Comparison of ENCODE assay signal across 10 cellular contexts in genomic region chr16:85751665-85752501, GRCh38. TPM values are rescaled to one million over a fixed set of nuclear protein-coding genes. Genes with fewer than 3 reads are reported as not detected.
A peak's percentile ranks its signal among the peaks of the same experiment; 100 is the strongest.
DNase-seq lines count a peak whose midpoint lies in the region; ATAC-seq and TF ChIP-seq lines count a peak whose summit lies in the region.
"Had no signal": no experiment of that assay in that cellular context is flagged by ENCODE, and none has a peak within 500 bp of the region (broad histone marks: within the 10 kb centered on the region; RNA-seq: fewer than 3 reads in every experiment).

No MANE protein-coding gene starts in this region.

- H3K36me3 ChIP-seq in naive thymus-derived CD4-positive, alpha-beta T cell (ENCODE audit: control insufficient read depth in 2 of 3, insufficient read depth in 3 of 3, low read length in 3 of 3) = no peaks in the 10 kb centered on the region
- H3K36me3 ChIP-seq: uterus had no signal

- peak overlapping the region; percentile 66 for H3K4me3 Mint-ChIP-seq in CD4-positive, alpha-beta T cell
- no peak overlapping the region for H3K4me3 Mint-ChIP-seq in activated naive CD8-positive, alpha-beta T cell treated with anti-CD3 and anti-CD28 coated beads, Interleukin-2, amount 50 U/mL, for 24 hours
- peak overlapping the region in 8 of 10 donors; percentile 17 to 74 (median 52) for H3K4me3 Mint-ChIP-seq in naive thymus-derived CD4-positive, alpha-beta T cell
- peak overlapping the region in 2 of 5 donors; percentile 44 to 55 for H3K4me3 Mint-ChIP-seq in immature natural killer cell

- H3K9me3 ChIP-seq in CD4-positive, alpha-beta T cell (ENCODE audit: control insufficient read depth, low read length) = no peaks in the 10 kb centered on the region
- no peaks in the 10 kb centered on the region for H3K9me3 ChIP-seq in naive thymus-derived CD4-positive, alpha-beta T cell (ENCODE audit: control insufficient read depth in 2 of 3, low read length in 3 of 3)
- H3K9me3 ChIP-seq: uterus had no signal

- POLR2A ChIA-PET in CD4-positive, alpha-beta T cell (lab: Charles Lee) = no interaction called here
- POLR2A ChIA-PET in naive thymus-derived CD4-positive, alpha-beta T cell (lab: Charles Lee) = no interaction called here

- ATAC-seq in CD4-positive, alpha-beta T cell (ENCODE audit: poor library complexity) = no peak
- ATAC-seq in activated naive CD8-positive, alpha-beta T cell treated with anti-CD3 and anti-CD28 coated beads, Interleukin-2, amount 50 U/mL, for 24 hours = peak; percentile 11
- ATAC-seq in naive thymus-derived CD4-positive, alpha-beta T cell = no peak
- no peak for ATAC-seq in HG02870 (IDR thresholded peaks at IDR 0.05; ENCODE audit: unreplicated experiment)
- ATAC-seq in HG03378 (IDR thresholded peaks at IDR 0.05; ENCODE audit: unreplicated experiment) = no peak

- intact Hi-C loops in CD4-positive, alpha-beta T cell (cut with DNase I, micrococcal nuclease) = no loop called here
- intact Hi-C loops in naive thymus-derived CD4-positive, alpha-beta T cell (cut with micrococcal nuclease) = loop anchor here in 1 of 2 donors (5.0 kb wide), 1 partner anchor 35 kb away; no protein-coding TSS in a partner anchor

- H3K4me1 ChIP-seq in naive thymus-derived CD4-positive, alpha-beta T cell (ENCODE audit: control insufficient read depth in 2 of 2, insufficient read depth in 2 of 2, low read length in 2 of 2) = peaks cover 0 to 8% of the 10 kb centered on the region in 2 donors

- no peak overlapping the region for H3K4me3 ChIP-seq in naive thymus-derived CD4-positive, alpha-beta T cell (ENCODE audit: low read length)
- H3K4me3 ChIP-seq: uterus had no signal

- H3K27me3 ChIP-seq in CD4-positive, alpha-beta T cell (ENCODE audit: control insufficient read depth, insufficient read depth, low read length) = peaks cover 37% of the 10 kb centered on the region
- H3K27me3 ChIP-seq in naive thymus-derived CD4-positive, alpha-beta T cell (ENCODE audit: control insufficient read depth in 2 of 2, insufficient read depth in 2 of 2, low read length in 2 of 2) = no peaks in the 10 kb centered on the region

- no peaks in the 10 kb centered on the region for H3K36me3 Mint-ChIP-seq in CD4-positive, alpha-beta T cell (ENCODE audit: low read depth)
- H3K36me3 Mint-ChIP-seq in activated naive CD8-positive, alpha-beta T cell treated with anti-CD3 and anti-CD28 coated beads, Interleukin-2, amount 50 U/mL, for 24 hours (ENCODE audit: low read depth) = no peaks in the 10 kb centered on the region
- no peaks in the 10 kb centered on the region for H3K36me3 Mint-ChIP-seq in naive thymus-derived CD4-positive, alpha-beta T cell
- H3K36me3 Mint-ChIP-seq in immature natural killer cell = no peaks in the 10 kb centered on the region

- H3K27ac Mint-ChIP-seq in CD4-positive, alpha-beta T cell = no peak overlapping the region
- H3K27ac Mint-ChIP-seq in activated naive CD8-positive, alpha-beta T cell treated with anti-CD3 and anti-CD28 coated beads, Interleukin-2, amount 50 U/mL, for 24 hours = no peak overlapping the region
- H3K27ac Mint-ChIP-seq in naive thymus-derived CD4-positive, alpha-beta T cell = no peak overlapping the region
- H3K27ac Mint-ChIP-seq in immature natural killer cell = no peak overlapping the region
- H3K27ac Mint-ChIP-seq: activated T-helper 2 cell treated with anti-CD3 and anti-CD28 coated beads, Interferon-gamma antibody, Interleukin-2, Interleukin-4, amounts not matched to agents 10 μg/mL and 5 μg/mL and 100 μg/mL, durations not matched to agents 14 hours and 24 hours and 36 hours had no signal

- H3K4me1 Mint-ChIP-seq in CD4-positive, alpha-beta T cell (ENCODE audit: low read depth) = peaks cover 5% of the 10 kb centered on the region
- peaks cover 34% of the 10 kb centered on the region for H3K4me1 Mint-ChIP-seq in activated naive CD8-positive, alpha-beta T cell treated with anti-CD3 and anti-CD28 coated beads, Interleukin-2, amount 50 U/mL, for 24 hours
- H3K4me1 Mint-ChIP-seq in naive thymus-derived CD4-positive, alpha-beta T cell = peaks cover 4 to 12% (median 5%) of the 10 kb centered on the region in 7 donors
- H3K4me1 Mint-ChIP-seq in immature natural killer cell = peaks cover 4 to 5% of the 10 kb centered on the region in 2 donors

- CTCF ChIA-PET in CD4-positive, alpha-beta T cell (lab: Charles Lee) = no interaction called here
- CTCF ChIA-PET in naive thymus-derived CD4-positive, alpha-beta T cell (lab: Charles Lee) = interaction anchor here (1.0 kb wide), 1 partner anchor 37 kb away, joined by 3 read pairs; no protein-coding TSS in a partner anchor

- no peaks in the 10 kb centered on the region for H3K9me3 Mint-ChIP-seq in CD4-positive, alpha-beta T cell
- H3K9me3 Mint-ChIP-seq in activated naive CD8-positive, alpha-beta T cell treated with anti-CD3 and anti-CD28 coated beads, Interleukin-2, amount 50 U/mL, for 24 hours = no peaks in the 10 kb centered on the region
- H3K9me3 Mint-ChIP-seq in naive thymus-derived CD4-positive, alpha-beta T cell = peaks cover 0 to 1% (median 0%) of the 10 kb centered on the region in 11 donors
- no peaks in the 10 kb centered on the region for H3K9me3 Mint-ChIP-seq in immature natural killer cell
- H3K9me3 Mint-ChIP-seq: activated T-helper 2 cell treated with anti-CD3 and anti-CD28 coated beads, Interferon-gamma antibody, Interleukin-2, Interleukin-4, amounts not matched to agents 10 μg/mL and 5 μg/mL and 100 μg/mL, durations not matched to agents 14 hours and 24 hours and 36 hours had no signal

- no peak for DNase-seq in CD4-positive, alpha-beta T cell
- DNase-seq in HCEC 1CT (peak; percentile 74), immature natural killer cell (no peak), superior temporal gyrus (ENCODE audit: extremely low spot score) (no peak)
- DNase-seq in activated naive CD8-positive, alpha-beta T cell treated with anti-CD3 and anti-CD28 coated beads, Interleukin-2, amount 50 U/mL, for 24 hours = no peak
- DNase-seq in naive thymus-derived CD4-positive, alpha-beta T cell = no peak

- H3K27ac ChIP-seq in CD4-positive, alpha-beta T cell (ENCODE audit: low read depth, low read length) = no peak overlapping the region
- H3K27ac ChIP-seq in naive thymus-derived CD4-positive, alpha-beta T cell (ENCODE audit: low read depth, low read length) = no peak overlapping the region
- H3K27ac ChIP-seq: uterus had no signal

- peaks cover 38% of the 10 kb centered on the region for H3K27me3 Mint-ChIP-seq in CD4-positive, alpha-beta T cell
- H3K27me3 Mint-ChIP-seq in activated naive CD8-positive, alpha-beta T cell treated with anti-CD3 and anti-CD28 coated beads, Interleukin-2, amount 50 U/mL, for 24 hours = peaks cover 25% of the 10 kb centered on the region
- peaks cover 0 to 37% (median 16%) of the 10 kb centered on the region in 5 donors for H3K27me3 Mint-ChIP-seq in naive thymus-derived CD4-positive, alpha-beta T cell
- peaks cover 4 to 8% (median 5%) of the 10 kb centered on the region in 3 donors for H3K27me3 Mint-ChIP-seq in immature natural killer cell (ENCODE audit: low read depth in 3 of 3)

- TF ChIP-seq CTCF in CD4-positive, alpha-beta T cell (IDR thresholded peaks at IDR 0.05) = no peak

RNA-seq across cellular contexts. Expression of gene C16orf74, which starts 1.0 kb away (rescaled TPM):
- total RNA-seq in CD4-positive, alpha-beta T cell = 1 to 10 TPM; 2.1 to 2.9 TPM
- 10 to 100 TPM in 3 of 5 experiments, 1 to 10 TPM in 1, under 1 TPM in 1; 0.99 to 19.8 (median 11.7) TPM for total RNA-seq in naive thymus-derived CD4-positive, alpha-beta T cell
- 10 to 100 TPM; 13.1 to 16.0 TPM for polyA plus RNA-seq in naive thymus-derived CD4-positive, alpha-beta T cell
- 1 to 10 TPM; 5.0 to 9.0 (median 7.4) TPM for polyA plus RNA-seq in immature natural killer cell
- total RNA-seq: activated T-helper 2 cell treated with anti-CD3 and anti-CD28 coated beads, Interferon-gamma antibody, Interleukin-2, Interleukin-4, amounts not matched to agents 10 μg/mL and 5 μg/mL and 100 μg/mL, durations not matched to agents 14 hours and 24 hours and 36 hours had no signal

RNA-seq across cellular contexts. Expression of gene EMC8, which starts 47.5 kb away (rescaled TPM):
- total RNA-seq in CD4-positive, alpha-beta T cell = 10 to 100 TPM; 38.9 to 41.7 TPM
- total RNA-seq in naive thymus-derived CD4-positive, alpha-beta T cell = 10 to 100 TPM; 22.4 to 31.8 (median 28.7) TPM
- polyA plus RNA-seq in naive thymus-derived CD4-positive, alpha-beta T cell = 10 to 100 TPM; 24.8 to 26.1 TPM
- polyA plus RNA-seq in immature natural killer cell = 10 to 100 TPM; 25.4 to 34.6 (median 26.1) TPM

RNA-seq across cellular contexts. Expression of gene COX4I1, which starts 47.6 kb away (rescaled TPM):
- 100 to 1,000 TPM; 749 to 750 TPM for total RNA-seq in CD4-positive, alpha-beta T cell
- total RNA-seq in naive thymus-derived CD4-positive, alpha-beta T cell = 100 to 1,000 TPM; 479 to 692 (median 661) TPM
- 1,000 to 10,000 TPM; 1,296 to 1,303 TPM for polyA plus RNA-seq in naive thymus-derived CD4-positive, alpha-beta T cell
- 1,000 to 10,000 TPM in 2 of 3 donors, 100 to 1,000 TPM in 1; 784 to 1,292 (median 1,022) TPM for polyA plus RNA-seq in immature natural killer cell
